Comparison of ENCODE assay signal across 12 cellular contexts in genomic region chr15:85444329-85444605, GRCh38.
DNase-seq lines count a peak whose midpoint lies in the region; ATAC-seq and TF ChIP-seq lines count a peak whose summit lies in the region.
"Had no signal": no experiment of that assay in that cellular context is flagged by ENCODE, and none has a peak within 500 bp of the region (broad histone marks: within the 10 kb centered on the region; RNA-seq: fewer than 3 reads in every experiment).

No MANE protein-coding gene starts in this region.

- H3K9me2 ChIP-seq in hepatocyte (replicated peaks; ENCODE audit: insufficient read depth), result no peaks in the 10 kb centered on the region

- H3K36me3 Mint-ChIP-seq in T-helper 17 cell (ENCODE audit: low read depth), result no peaks in the 10 kb centered on the region
- H3K36me3 Mint-ChIP-seq in stimulated activated memory B cell treated with anti-CD40 and anti-IgM and Interleukin-4, amounts not matched to agents 10 μg/mL and 1 μg/mL and 100 μg/mL, for 72 hours, result peaks cover 13% of the 10 kb centered on the region

- H3K9me3 ChIP-seq in HEK293 (ENCODE audit: control insufficient read depth, insufficient read depth, low read depth, low read length) (no peaks in the 10 kb centered on the region), T-helper 17 cell (ENCODE audit: control insufficient read depth, low read length, poor library complexity, severe bottlenecking) (no peaks in the 10 kb centered on the region), hepatocyte (ENCODE audit: low read depth) (no peaks in the 10 kb centered on the region)
- H3K9me3 ChIP-seq: psoas muscle had no signal

- H3K9me3 Mint-ChIP-seq in stimulated activated memory B cell treated with anti-CD40 and anti-IgM and Interleukin-4, amounts not matched to agents 10 μg/mL and 1 μg/mL and 100 μg/mL, for 72 hours, result peaks cover 8% of the 10 kb centered on the region

- H3K27me3 ChIP-seq in hepatocyte, result no peaks in the 10 kb centered on the region

- H3K27ac Mint-ChIP-seq in T-helper 17 cell, result peak overlapping the region; percentile 89
- H3K27ac Mint-ChIP-seq in stimulated activated memory B cell treated with anti-CD40 and anti-IgM and Interleukin-4, amounts not matched to agents 10 μg/mL and 1 μg/mL and 100 μg/mL, for 72 hours, result peak overlapping the region; percentile 89

- peak overlapping the region; percentile 39; the same call in 1 of the 2 replicates for H3K27ac ChIP-seq in HEK293 (ENCODE audit: extremely low read depth, low read depth, low read length)
- peak overlapping the region; percentile 77 for H3K27ac ChIP-seq in hepatocyte
- H3K27ac ChIP-seq: psoas muscle had no signal

- H3K4me3 ChIP-seq in HEK293 (ENCODE audit: low read depth, low read length) (no peak overlapping the region), hepatocyte (no peak overlapping the region)
- H3K4me3 ChIP-seq: psoas muscle had no signal

- peak overlapping the region; percentile 44 for H3K4me2 ChIP-seq in hepatocyte

- TF ChIP-seq CTCF in HEK293 (tag by site-specific recombination; IDR thresholded peaks at IDR 0.05) (no peak), hepatocyte (IDR thresholded peaks at IDR 0.05; ENCODE audit: poor library complexity) (no peak)

- H2AFZ ChIP-seq in hepatocyte, result no peak overlapping the region

- 43% methylated on average over 1 of the region's 1 CpG for WGBS in hepatocyte (ENCODE audit: low lambda C conversion rate, missing lambda C conversion rate)

- peaks cover 83% of the 10 kb centered on the region for H3K79me2 ChIP-seq in hepatocyte

- POLR2A ChIA-PET in HEK293 (lab: Yijun Ruan, JAX), result interaction anchor here (1.4 kb wide), 1 partner anchor 64 kb away, joined by 5 read pairs; the partner anchor contains the start of gene AKAP13

- peaks cover 43% of the 10 kb centered on the region for H3K4me1 ChIP-seq in HEK293 (ENCODE audit: control insufficient read depth, insufficient read depth, low read length)
- H3K4me1 ChIP-seq in hepatocyte (ENCODE audit: insufficient read depth), result peaks cover 25% of the 10 kb centered on the region

- no peaks in the 10 kb centered on the region for H3K27me3 Mint-ChIP-seq in T-helper 17 cell
- H3K27me3 Mint-ChIP-seq in stimulated activated memory B cell treated with anti-CD40 and anti-IgM and Interleukin-4, amounts not matched to agents 10 μg/mL and 1 μg/mL and 100 μg/mL, for 72 hours, result no peaks in the 10 kb centered on the region

- ATAC-seq in T-helper 17 cell (no peak), GM21786 (IDR thresholded peaks at IDR 0.05; ENCODE audit: unreplicated experiment) (no peak)
- no peak for ATAC-seq in stimulated activated memory B cell treated with anti-CD40 and anti-IgM and Interleukin-4, amounts not matched to agents 10 μg/mL and 1 μg/mL and 100 μg/mL, for 72 hours

- H3K4me3 Mint-ChIP-seq in T-helper 17 cell, result no peak overlapping the region
- no peak overlapping the region for H3K4me3 Mint-ChIP-seq in stimulated activated memory B cell treated with anti-CD40 and anti-IgM and Interleukin-4, amounts not matched to agents 10 μg/mL and 1 μg/mL and 100 μg/mL, for 72 hours

- CTCF ChIA-PET in HEK293 (lab: Yijun Ruan, JAX), result interaction anchor here (0.7 to 1.6 kb wide), 2 partner anchors 33 to 113 kb away, joined by 4 to 5 read pairs; no protein-coding TSS in a partner anchor

- H3K36me3 ChIP-seq in HEK293 (ENCODE audit: control insufficient read depth in 2 of 2, insufficient read depth in 1 of 2, low read length in 2 of 2) (no peaks in the 10 kb centered on the region), hepatocyte (replicated peaks; ENCODE audit: insufficient read depth, low read depth) (no peaks in the 10 kb centered on the region)

- H4K20me1 ChIP-seq in hepatocyte (ENCODE audit: insufficient read depth, poor library complexity, severe bottlenecking), result peaks cover 11% of the 10 kb centered on the region

- no peak for DNase-seq in T-helper 17 cell
- no peak for DNase-seq in hepatocyte (ENCODE audit: low spot score)
- no peak for DNase-seq in NOMO-1 (lab: John Stamatoyannopoulos, UW; ENCODE audit: unreplicated experiment in 2 of 2)
- DNase-seq in OCI-M1 (lab: John Stamatoyannopoulos, UW), result no peak
- DNase-seq: activated CD8-positive, alpha-beta memory T cell treated with anti-CD3 and anti-CD28 coated beads, Interleukin-2, amount 50 U/mL, for 48 hours; head of caudate nucleus; psoas muscle; stimulated activated CD4-positive, alpha-beta T cell treated with anti-CD3 and anti-CD28 coated beads, Interleukin-2, amount 100 ng/mL, for 48 hours; stimulated activated naive CD4-positive, alpha-beta T cell treated with Interleukin-2 at 50 U/mL for 16 hours had no signal

- H3K4me1 Mint-ChIP-seq in T-helper 17 cell, result peaks cover 43% of the 10 kb centered on the region
- H3K4me1 Mint-ChIP-seq in stimulated activated memory B cell treated with anti-CD40 and anti-IgM and Interleukin-4, amounts not matched to agents 10 μg/mL and 1 μg/mL and 100 μg/mL, for 72 hours, result peaks cover 77% of the 10 kb centered on the region

TF ChIP-seq in HEK293, 187 proteins besides CTCF, POLR2A, EP300 and RAD21:
- no peak for TF ChIP-seq ZNF624 (tag by site-specific recombination; IDR thresholded peaks at IDR 0.05)
- 0 out of 2 replicates have a peak, but pooled peaks have one; percentile 22 for TF ChIP-seq PRDM1 (tag by site-specific recombination; IDR thresholded peaks at IDR 0.05)
